In genomic region chr11:10591741-10592140, GRCh38 we compare ENCODE assay signal across 1 cellular context.
TF ChIP-seq lines count a peak whose summit lies in the region.

No MANE protein-coding gene starts in this region.

TF ChIP-seq in K562, 482 proteins besides CTCF, POLR2A, EP300 and RAD21:
- 0 out of 2 replicates have a peak, but pooled peaks have one; percentile 29 for TF ChIP-seq ZNF584 (CRISPR knock-in tag; IDR thresholded peaks at IDR 0.05; ENCODE audit: low read depth)
- TF ChIP-seq BACH1 (tag; IDR thresholded peaks at IDR 0.05), result no peak
TF ChIP-seq in K562: peak in this region for 1.
